ENCODE assay signal across 1 cellular context in the genomic region with DNA sequence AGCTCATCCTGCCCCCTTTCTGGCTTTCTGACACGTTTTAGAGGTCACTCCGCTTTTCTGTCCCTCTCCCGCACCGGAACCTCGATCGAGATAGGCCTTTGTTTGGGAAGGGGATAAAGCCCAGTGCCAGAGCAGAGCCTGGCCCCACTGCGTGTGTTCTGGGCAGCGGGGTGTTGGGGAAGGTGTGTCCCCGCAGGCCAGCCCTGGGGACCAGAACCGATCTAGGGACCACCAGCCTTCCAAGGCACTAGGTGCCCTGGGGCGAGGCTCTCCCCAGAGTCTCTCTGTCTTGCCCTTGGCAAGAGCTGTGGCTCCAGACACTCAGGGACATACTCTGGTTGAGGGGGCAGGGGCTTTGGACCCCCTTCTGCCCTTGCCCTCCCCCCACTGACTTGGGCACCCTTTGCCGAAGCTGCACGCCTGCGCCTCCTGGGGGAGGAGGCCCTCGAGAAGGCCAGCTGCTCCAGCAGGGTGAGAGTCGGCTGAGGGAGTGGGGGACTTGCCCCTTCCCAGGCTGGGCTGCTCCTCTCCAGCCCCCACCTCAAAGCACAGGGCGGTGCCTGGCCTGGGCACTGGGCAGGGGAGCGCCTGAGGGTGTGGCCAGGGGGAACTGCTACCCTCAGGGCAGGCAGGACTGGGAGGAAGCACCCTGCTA.
TF ChIP-seq lines count a peak whose summit lies in the region.

No MANE protein-coding gene starts in this region.

TF ChIP-seq in HepG2, 621 proteins besides CTCF, POLR2A, EP300 and RAD21:
- TF ChIP-seq ZNF782 (CRISPR knock-in tag; IDR thresholded peaks at IDR 0.05; ENCODE audit: borderline replicate concordance) (no peak), EZH2 (conservative IDR thresholded peaks at IDR 0.05; ENCODE audit: low read depth, low read length) (no peak), SMC3 (IDR thresholded peaks at IDR 0.05; ENCODE audit: low read length) (no peak), ZEB1 (IDR thresholded peaks at IDR 0.05; ENCODE audit: insufficient replicate concordance, low read depth) (no peak), HOXA3 (CRISPR knock-in tag; IDR thresholded peaks at IDR 0.05) (no peak), ZNF749 (CRISPR knock-in tag; IDR thresholded peaks at IDR 0.05; ENCODE audit: borderline replicate concordance) (no peak), MEF2D (CRISPR knock-in tag; IDR thresholded peaks at IDR 0.05) (no peak), ZNF564 (CRISPR knock-in tag; IDR thresholded peaks at IDR 0.05) (no peak), SKI (IDR thresholded peaks at IDR 0.05; ENCODE audit: partially characterized antibody) (no peak), ZNF30 (CRISPR knock-in tag; IDR thresholded peaks at IDR 0.05) (no peak), KLF12 (CRISPR knock-in tag; IDR thresholded peaks at IDR 0.05; ENCODE audit: borderline replicate concordance) (no peak), ZNF235 (CRISPR knock-in tag; IDR thresholded peaks at IDR 0.05; ENCODE audit: borderline replicate concordance) (no peak), ZNF33B (CRISPR knock-in tag; IDR thresholded peaks at IDR 0.05) (no peak), DMAP1 (CRISPR knock-in tag; IDR thresholded peaks at IDR 0.05) (no peak)
- TF ChIP-seq, protein P1, sequence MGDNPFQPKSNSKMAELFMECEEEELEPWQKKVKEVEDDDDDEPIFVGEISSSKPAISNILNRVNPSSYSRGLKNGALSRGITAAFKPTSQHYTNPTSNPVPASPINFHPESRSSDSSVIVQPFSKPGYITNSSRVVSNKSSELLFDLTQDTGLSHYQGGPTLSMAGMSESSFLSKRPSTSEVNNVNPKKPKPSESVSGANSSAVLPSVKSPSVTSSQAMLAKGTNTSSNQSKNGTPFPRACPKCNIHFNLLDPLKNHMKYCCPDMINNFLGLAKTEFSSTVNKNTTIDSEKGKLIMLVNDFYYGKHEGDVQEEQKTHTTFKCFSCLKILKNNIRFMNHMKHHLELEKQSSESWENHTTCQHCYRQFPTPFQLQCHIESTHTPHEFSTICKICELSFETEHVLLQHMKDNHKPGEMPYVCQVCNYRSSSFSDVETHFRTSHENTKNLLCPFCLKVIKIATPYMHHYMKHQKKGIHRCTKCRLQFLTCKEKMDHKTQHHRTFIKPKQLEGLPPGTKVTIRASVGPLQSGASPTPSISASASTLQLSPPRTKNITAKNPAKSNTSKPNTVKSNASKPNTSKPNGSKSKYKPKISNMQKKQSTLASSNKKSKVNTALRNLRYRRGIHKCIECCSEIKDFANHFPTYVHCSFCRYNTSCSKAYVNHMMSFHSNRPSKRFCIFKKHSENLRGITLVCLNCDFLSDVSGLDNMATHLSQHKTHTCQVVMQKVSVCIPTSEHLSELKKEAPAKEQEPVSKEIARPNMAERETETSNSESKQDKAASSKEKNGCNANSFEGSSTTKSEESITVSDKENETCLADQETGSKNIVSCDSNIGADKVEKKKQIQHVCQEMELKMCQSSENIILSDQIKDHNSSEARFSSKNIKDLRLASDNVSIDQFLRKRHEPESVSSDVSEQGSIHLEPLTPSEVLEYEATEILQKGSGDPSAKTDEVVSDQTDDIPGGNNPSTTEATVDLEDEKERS (CRISPR knock-in tag; IDR thresholded peaks at IDR 0.05): no peak
- TF ChIP-seq, protein P2, sequence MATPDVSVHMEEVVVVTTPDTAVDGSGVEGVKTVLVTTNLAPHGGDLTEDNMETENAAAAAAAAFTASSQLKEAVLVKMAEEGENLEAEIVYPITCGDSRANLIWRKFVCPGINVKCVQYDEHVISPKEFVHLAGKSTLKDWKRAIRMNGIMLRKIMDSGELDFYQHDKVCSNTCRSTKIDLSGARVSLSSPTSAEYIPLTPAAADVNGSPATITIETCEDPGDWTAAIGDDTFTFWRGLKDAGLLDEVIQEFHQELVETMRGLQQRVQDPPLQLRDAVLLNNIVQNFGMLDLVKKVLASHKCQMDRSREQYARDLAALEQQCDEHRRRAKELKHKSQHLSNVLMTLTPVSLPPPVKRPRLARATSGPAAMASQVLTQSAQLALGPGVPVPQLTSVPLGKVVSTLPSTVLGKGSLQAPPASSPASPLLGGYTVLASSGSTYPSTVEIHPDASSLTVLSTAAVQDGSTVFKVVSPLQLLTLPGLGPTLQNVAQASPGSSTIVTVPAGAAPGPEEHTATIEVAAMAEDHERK (CRISPR knock-in tag; IDR thresholded peaks at IDR 0.05; ENCODE audit: low read depth): no peak
- TF ChIP-seq, protein P3, sequence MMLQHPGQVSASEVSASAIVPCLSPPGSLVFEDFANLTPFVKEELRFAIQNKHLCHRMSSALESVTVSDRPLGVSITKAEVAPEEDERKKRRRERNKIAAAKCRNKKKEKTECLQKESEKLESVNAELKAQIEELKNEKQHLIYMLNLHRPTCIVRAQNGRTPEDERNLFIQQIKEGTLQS (CRISPR knock-in tag; IDR thresholded peaks at IDR 0.05): no peak
- TF ChIP-seq, protein P4, sequence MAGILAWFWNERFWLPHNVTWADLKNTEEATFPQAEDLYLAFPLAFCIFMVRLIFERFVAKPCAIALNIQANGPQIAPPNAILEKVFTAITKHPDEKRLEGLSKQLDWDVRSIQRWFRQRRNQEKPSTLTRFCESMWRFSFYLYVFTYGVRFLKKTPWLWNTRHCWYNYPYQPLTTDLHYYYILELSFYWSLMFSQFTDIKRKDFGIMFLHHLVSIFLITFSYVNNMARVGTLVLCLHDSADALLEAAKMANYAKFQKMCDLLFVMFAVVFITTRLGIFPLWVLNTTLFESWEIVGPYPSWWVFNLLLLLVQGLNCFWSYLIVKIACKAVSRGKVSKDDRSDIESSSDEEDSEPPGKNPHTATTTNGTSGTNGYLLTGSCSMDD (CRISPR knock-in tag; IDR thresholded peaks at IDR 0.05): no peak
- TF ChIP-seq, protein P5, sequence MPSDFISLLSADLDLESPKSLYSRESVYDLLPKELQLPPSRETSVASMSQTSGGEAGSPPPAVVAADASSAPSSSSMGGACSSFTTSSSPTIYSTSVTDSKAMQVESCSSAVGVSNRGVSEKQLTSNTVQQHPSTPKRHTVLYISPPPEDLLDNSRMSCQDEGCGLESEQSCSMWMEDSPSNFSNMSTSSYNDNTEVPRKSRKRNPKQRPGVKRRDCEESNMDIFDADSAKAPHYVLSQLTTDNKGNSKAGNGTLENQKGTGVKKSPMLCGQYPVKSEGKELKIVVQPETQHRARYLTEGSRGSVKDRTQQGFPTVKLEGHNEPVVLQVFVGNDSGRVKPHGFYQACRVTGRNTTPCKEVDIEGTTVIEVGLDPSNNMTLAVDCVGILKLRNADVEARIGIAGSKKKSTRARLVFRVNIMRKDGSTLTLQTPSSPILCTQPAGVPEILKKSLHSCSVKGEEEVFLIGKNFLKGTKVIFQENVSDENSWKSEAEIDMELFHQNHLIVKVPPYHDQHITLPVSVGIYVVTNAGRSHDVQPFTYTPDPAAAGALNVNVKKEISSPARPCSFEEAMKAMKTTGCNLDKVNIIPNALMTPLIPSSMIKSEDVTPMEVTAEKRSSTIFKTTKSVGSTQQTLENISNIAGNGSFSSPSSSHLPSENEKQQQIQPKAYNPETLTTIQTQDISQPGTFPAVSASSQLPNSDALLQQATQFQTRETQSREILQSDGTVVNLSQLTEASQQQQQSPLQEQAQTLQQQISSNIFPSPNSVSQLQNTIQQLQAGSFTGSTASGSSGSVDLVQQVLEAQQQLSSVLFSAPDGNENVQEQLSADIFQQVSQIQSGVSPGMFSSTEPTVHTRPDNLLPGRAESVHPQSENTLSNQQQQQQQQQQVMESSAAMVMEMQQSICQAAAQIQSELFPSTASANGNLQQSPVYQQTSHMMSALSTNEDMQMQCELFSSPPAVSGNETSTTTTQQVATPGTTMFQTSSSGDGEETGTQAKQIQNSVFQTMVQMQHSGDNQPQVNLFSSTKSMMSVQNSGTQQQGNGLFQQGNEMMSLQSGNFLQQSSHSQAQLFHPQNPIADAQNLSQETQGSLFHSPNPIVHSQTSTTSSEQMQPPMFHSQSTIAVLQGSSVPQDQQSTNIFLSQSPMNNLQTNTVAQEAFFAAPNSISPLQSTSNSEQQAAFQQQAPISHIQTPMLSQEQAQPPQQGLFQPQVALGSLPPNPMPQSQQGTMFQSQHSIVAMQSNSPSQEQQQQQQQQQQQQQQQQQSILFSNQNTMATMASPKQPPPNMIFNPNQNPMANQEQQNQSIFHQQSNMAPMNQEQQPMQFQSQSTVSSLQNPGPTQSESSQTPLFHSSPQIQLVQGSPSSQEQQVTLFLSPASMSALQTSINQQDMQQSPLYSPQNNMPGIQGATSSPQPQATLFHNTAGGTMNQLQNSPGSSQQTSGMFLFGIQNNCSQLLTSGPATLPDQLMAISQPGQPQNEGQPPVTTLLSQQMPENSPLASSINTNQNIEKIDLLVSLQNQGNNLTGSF (CRISPR knock-in tag; IDR thresholded peaks at IDR 0.05): no peak
- TF ChIP-seq, protein P6, sequence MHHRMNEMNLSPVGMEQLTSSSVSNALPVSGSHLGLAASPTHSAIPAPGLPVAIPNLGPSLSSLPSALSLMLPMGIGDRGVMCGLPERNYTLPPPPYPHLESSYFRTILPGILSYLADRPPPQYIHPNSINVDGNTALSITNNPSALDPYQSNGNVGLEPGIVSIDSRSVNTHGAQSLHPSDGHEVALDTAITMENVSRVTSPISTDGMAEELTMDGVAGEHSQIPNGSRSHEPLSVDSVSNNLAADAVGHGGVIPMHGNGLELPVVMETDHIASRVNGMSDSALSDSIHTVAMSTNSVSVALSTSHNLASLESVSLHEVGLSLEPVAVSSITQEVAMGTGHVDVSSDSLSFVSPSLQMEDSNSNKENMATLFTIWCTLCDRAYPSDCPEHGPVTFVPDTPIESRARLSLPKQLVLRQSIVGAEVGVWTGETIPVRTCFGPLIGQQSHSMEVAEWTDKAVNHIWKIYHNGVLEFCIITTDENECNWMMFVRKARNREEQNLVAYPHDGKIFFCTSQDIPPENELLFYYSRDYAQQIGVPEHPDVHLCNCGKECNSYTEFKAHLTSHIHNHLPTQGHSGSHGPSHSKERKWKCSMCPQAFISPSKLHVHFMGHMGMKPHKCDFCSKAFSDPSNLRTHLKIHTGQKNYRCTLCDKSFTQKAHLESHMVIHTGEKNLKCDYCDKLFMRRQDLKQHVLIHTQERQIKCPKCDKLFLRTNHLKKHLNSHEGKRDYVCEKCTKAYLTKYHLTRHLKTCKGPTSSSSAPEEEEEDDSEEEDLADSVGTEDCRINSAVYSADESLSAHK (CRISPR knock-in tag; IDR thresholded peaks at IDR 0.05; ENCODE audit: borderline replicate concordance): no peak
